Comparison of ENCODE assay signal across 9 cellular contexts in the genomic region with DNA sequence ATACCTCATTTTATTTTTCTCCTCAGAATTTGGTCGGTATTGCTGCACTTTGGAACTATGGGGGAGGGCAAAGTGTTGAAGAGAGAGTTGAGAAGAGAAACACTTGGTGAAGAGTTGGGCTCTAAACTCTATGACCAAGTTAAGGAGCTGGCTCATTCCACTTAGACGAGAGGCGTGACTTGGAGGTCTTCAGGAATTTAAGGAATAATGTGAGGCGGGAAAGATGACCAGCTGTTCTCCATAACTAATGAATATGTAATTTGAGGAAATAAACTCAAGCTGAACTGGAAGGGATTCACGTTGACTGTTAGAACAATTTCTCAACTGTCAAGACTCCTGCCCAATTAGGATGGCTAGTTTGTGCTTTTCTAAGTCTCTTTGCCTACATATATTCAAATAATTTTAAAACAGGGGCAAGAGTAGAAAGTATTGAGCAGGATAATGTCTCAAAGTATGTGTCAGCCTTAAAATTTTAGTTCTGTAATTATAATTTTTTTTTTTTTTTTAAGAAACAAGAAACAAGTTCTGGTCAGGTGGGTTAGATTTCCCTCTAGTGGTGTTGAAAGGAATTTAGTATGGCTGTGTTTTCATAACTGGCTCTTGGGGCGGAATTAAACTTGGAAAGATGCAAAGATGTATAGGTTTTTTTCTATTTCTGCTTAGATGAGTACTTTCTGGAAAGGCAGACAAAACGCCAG. TPM values are rescaled to one million over a fixed set of nuclear protein-coding genes. Genes with fewer than 3 reads are reported as not detected.
DNase-seq lines count a peak whose midpoint lies in the region; ATAC-seq, FAIRE-seq and TF ChIP-seq lines count a peak whose summit lies in the region.
"Had no signal": no experiment of that assay in that cellular context is flagged by ENCODE, and none has a peak within 500 bp of the region (broad histone marks: within the 10 kb centered on the region; RNA-seq: fewer than 3 reads in every experiment).

No MANE protein-coding gene starts in this region.

- H2AFZ ChIP-seq in GM23338, result no peak overlapping the region
- no peak overlapping the region for H2AFZ ChIP-seq in hepatocyte

- POLR2A ChIA-PET in A549 (lab: Yijun Ruan, JAX), result no interaction called here

- TF ChIP-seq EP300 in A549 (IDR thresholded peaks at IDR 0.05) (no peak), tibial nerve (IDR thresholded peaks at IDR 0.05) (no peak)

- peaks cover 13% of the 10 kb centered on the region for H4K20me1 ChIP-seq in GM23338 (replicated peaks; ENCODE audit: insufficient read depth)
- no peaks in the 10 kb centered on the region for H4K20me1 ChIP-seq in hepatocyte (ENCODE audit: insufficient read depth, poor library complexity, severe bottlenecking)

- H3K4me3 ChIP-seq in A549 (no peak overlapping the region), GM23338 (no peak overlapping the region), hepatocyte (no peak overlapping the region), tibial nerve (no peak overlapping the region)

- peak; percentile 15 to 17 for DNase-seq in A549 (ENCODE audit: low read depth in 1 of 2, low spot score in 1 of 2)
- peak; percentile 32 for DNase-seq in GM23338 (ENCODE audit: low spot score)
- peak; percentile 46 for DNase-seq in hepatocyte (ENCODE audit: low spot score)
- no peak for DNase-seq in tibial nerve (ENCODE audit: low spot score in 2 of 2)
- no peak for DNase-seq in stimulated activated naive CD4-positive, alpha-beta T cell (lab: John Stamatoyannopoulos, UW)
- DNase-seq in NCI-H187 (lab: John Stamatoyannopoulos, UW), result no peak

- H3K36me3 ChIP-seq in GM23338 (ENCODE audit: insufficient read depth), result no peaks in the 10 kb centered on the region
- no peaks in the 10 kb centered on the region for H3K36me3 ChIP-seq in hepatocyte (replicated peaks; ENCODE audit: insufficient read depth, low read depth)
- H3K36me3 ChIP-seq in tibial nerve, result no peaks in the 10 kb centered on the region

- H3K36me3 Mint-ChIP-seq in GM23338 (ENCODE audit: low read depth), result no peaks in the 10 kb centered on the region
- H3K36me3 Mint-ChIP-seq: activated naive CD8-positive, alpha-beta T cell had no signal

- ATAC-seq in A549 (peak in 1 of 2 experiments; percentile 57; a peak in 2 of 6 replicates), GM23338 (no peak), GM21825 (IDR thresholded peaks at IDR 0.05; ENCODE audit: unreplicated experiment) (no peak)

- H3K27ac ChIP-seq in A549 (no peak overlapping the region), GM23338 (ENCODE audit: low read depth) (no peak overlapping the region), VCaP (no peak overlapping the region), hepatocyte (no peak overlapping the region), tibial nerve (no peak overlapping the region)

- H3K9me3 ChIP-seq in A549 (no peaks in the 10 kb centered on the region), hepatocyte (ENCODE audit: low read depth) (no peaks in the 10 kb centered on the region), tibial nerve (no peaks in the 10 kb centered on the region)

- H3K27ac Mint-ChIP-seq in GM23338, result no peak overlapping the region
- H3K27ac Mint-ChIP-seq: activated naive CD8-positive, alpha-beta T cell had no signal

- peaks cover 80% of the 10 kb centered on the region for H3K27me3 Mint-ChIP-seq in GM23338 (ENCODE audit: insufficient read depth, low read depth, poor library complexity)

- H3F3A ChIP-seq in GM23338 (replicated peaks; ENCODE audit: low read depth), result no peaks in the 10 kb centered on the region

- H3K9me2 ChIP-seq in GM23338 (ENCODE audit: insufficient read depth), result no peaks in the 10 kb centered on the region
- no peaks in the 10 kb centered on the region for H3K9me2 ChIP-seq in hepatocyte (replicated peaks; ENCODE audit: insufficient read depth)

- peak; percentile 65 to 72 for TF ChIP-seq RAD21 in A549 (conservative IDR thresholded peaks at IDR 0.05 in 1 of 2, IDR thresholded peaks at IDR 0.05 in 1 of 2)

- H3K79me2 ChIP-seq in GM23338 (replicated peaks; ENCODE audit: insufficient read depth) (no peaks in the 10 kb centered on the region), hepatocyte (no peaks in the 10 kb centered on the region)

- H3K4me1 ChIP-seq in A549 (no peaks in the 10 kb centered on the region), GM23338 (ENCODE audit: insufficient read depth) (no peaks in the 10 kb centered on the region; the same call in 1 of the 2 replicates), hepatocyte (ENCODE audit: insufficient read depth) (no peaks in the 10 kb centered on the region), tibial nerve (peaks cover 0 to 8% (median 0%) of the 10 kb centered on the region in 4 donors)

- H3K27me3 ChIP-seq in GM23338 (ENCODE audit: insufficient read depth), result peaks cover 100% of the 10 kb centered on the region
- no peaks in the 10 kb centered on the region for H3K27me3 ChIP-seq in hepatocyte
- no peaks in the 10 kb centered on the region for H3K27me3 ChIP-seq in tibial nerve

- CTCF ChIA-PET in A549 (lab: Yijun Ruan, JAX), result interaction anchor here (0.7 to 1.9 kb wide), 7 partner anchors 9 to 151 kb away, joined by 3 to 6 read pairs (median 3); a partner anchor contains a TSS

- FAIRE-seq in A549 (lab: Jason Lieb, UNC), result no peak

- peaks cover 7% of the 10 kb centered on the region for H3K4me1 Mint-ChIP-seq in GM23338

- H3K4me2 ChIP-seq in A549 (no peak overlapping the region), GM23338 (no peak overlapping the region), hepatocyte (no peak overlapping the region)

- no peaks in the 10 kb centered on the region for H3K9me3 Mint-ChIP-seq in GM23338

- peak; percentile 63 for TF ChIP-seq CTCF in A549 (IDR thresholded peaks at IDR 0.05)
- peak; percentile 46 to 74 for TF ChIP-seq CTCF in GM23338 (conservative IDR thresholded peaks at IDR 0.05; ENCODE audit: low read depth in 2 of 2)
- peak; percentile 83 for TF ChIP-seq CTCF in VCaP (conservative IDR thresholded peaks at IDR 0.05)
- peak; percentile 74 for TF ChIP-seq CTCF in hepatocyte (IDR thresholded peaks at IDR 0.05; ENCODE audit: poor library complexity)
- TF ChIP-seq CTCF in tibial nerve (IDR thresholded peaks at IDR 0.05), result peak in 4 of 5 experiments; percentile 41 to 64 (median 52)

- TF ChIP-seq POLR2A in A549 (IDR thresholded peaks at IDR 0.05; ENCODE audit: low read length) (no peak), tibial nerve (IDR thresholded peaks at IDR 0.05) (no peak)

- H3K4me3 Mint-ChIP-seq in GM23338, result no peak overlapping the region
- H3K4me3 Mint-ChIP-seq: activated naive CD8-positive, alpha-beta T cell had no signal

- WGBS in A549 (ENCODE audit: missing lambda C conversion rate), result 54% methylated on average over 7 of the region's 7 CpGs
- 50% methylated on average over 7 of the region's 7 CpGs for WGBS in hepatocyte (ENCODE audit: low lambda C conversion rate, missing lambda C conversion rate)
- WGBS in tibial nerve, 2 donors, result 49 to 53% methylated on average over 7 of the region's 7 CpGs

TF ChIP-seq in A549, 52 proteins besides CTCF, POLR2A, EP300 and RAD21:
- TF ChIP-seq PHF8 (IDR thresholded peaks at IDR 0.05; ENCODE audit: borderline replicate concordance, low read depth), result no peak
- peak; percentile 69 for TF ChIP-seq SMC3 (IDR thresholded peaks at IDR 0.05)
- TF ChIP-seq MAZ (IDR thresholded peaks at IDR 0.05; ENCODE audit: borderline replicate concordance, low read depth, low read length), result no peak
- TF ChIP-seq, protein P1, sequence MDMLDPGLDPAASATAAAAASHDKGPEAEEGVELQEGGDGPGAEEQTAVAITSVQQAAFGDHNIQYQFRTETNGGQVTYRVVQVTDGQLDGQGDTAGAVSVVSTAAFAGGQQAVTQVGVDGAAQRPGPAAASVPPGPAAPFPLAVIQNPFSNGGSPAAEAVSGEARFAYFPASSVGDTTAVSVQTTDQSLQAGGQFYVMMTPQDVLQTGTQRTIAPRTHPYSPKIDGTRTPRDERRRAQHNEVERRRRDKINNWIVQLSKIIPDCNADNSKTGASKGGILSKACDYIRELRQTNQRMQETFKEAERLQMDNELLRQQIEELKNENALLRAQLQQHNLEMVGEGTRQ (IDR thresholded peaks at IDR 0.05), result no peak
- no peak for TF ChIP-seq NFE2L2 (conservative IDR thresholded peaks at IDR 0.05; ENCODE audit: low read length)
TF ChIP-seq in A549: peak in this region for 1.

TF ChIP-seq in GM23338, 12 proteins besides CTCF, POLR2A, EP300 and RAD21 (continues in another document):
- no peak for TF ChIP-seq EZH2phosphoT487 (IDR thresholded peaks at IDR 0.05; ENCODE audit: unreplicated experiment)

RNA-seq across cellular contexts. Expression of a gene that starts 33.4 kb away (rescaled TPM):
- not detected in 2 replicates for polyA plus RNA-seq in A549 (2011; rRNA removed)
- polyA plus RNA-seq in A549 (2012; cell fraction: cytosol; rRNA removed), result not detected in 2 replicates
- polyA plus RNA-seq in A549 (2012; cell fraction: nucleus; rRNA removed), result not detected in 2 replicates
- polyA plus RNA-seq in A549 (2017; fragmentation: RNase III; extraction: RNeasy Plus Mini Kit Qiagen cat#74134 plus additional on column Dnase treatment), result not detected in 3 replicates
- polyA minus RNA-seq in A549 (2011; rRNA and poly(A)+ RNA removed), result not detected in 2 replicates
- not detected in 2 replicates for total RNA-seq in GM23338 (2014; rRNA removed; shearing (Covaris generic))
- polyA plus RNA-seq in GM23338 (2016; fragmentation: Nextera tagmentation; extraction: Ambion mirVana), result not detected in 2 replicates
- 0.16 TPM in 1 of 2 replicates, not detected in the other for total RNA-seq in hepatocyte
- polyA plus RNA-seq in hepatocyte, result 0.16 and 0.41 TPM in 2 replicates
- total RNA-seq in tibial nerve, result not detected

Comparison
In these comparisons a context has a peak if more than half of its experiments do, and no peak if none do; other contexts are left out.
1. DNase-seq: peak in A549 (2 of 2), GM23338 (single experiment) and hepatocyte (single experiment); none in tibial nerve (0 of 2), stimulated activated naive CD4-positive, alpha-beta T cell (0 of 6) and NCI-H187 (0 of 2).
2. Peak in every context shown above with its lines, with median percentiles within 50 percentile points of each other: CTCF ChIP-seq.